ENCODE assay signal across 11 cellular contexts in the genomic region with DNA sequence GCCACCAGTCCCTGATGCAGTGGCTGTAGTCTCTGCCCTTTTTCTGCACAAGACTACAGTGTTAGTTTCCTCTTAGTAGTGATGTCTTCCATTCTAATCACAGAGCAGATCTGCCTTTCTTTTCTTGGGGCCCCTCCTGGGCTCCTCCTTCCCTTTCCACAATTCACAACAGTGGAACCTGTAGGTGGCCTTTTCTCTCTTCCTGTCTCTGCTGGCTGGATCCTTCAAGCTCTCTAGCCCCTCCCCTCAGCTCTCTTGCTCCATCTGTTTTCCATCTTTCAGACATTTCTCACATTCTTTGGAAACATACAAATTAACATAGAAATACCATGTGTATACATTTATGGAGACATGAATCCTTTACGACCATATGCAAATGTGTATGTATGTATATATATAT. TPM values are rescaled to one million over a fixed set of nuclear protein-coding genes. Genes with fewer than 3 reads are reported as not detected.
A peak's percentile ranks its signal among the peaks of the same experiment; 100 is the strongest.
DNase-seq lines count a peak whose midpoint lies in the region; ATAC-seq and TF ChIP-seq lines count a peak whose summit lies in the region.
"Had no signal": no experiment of that assay in that cellular context is flagged by ENCODE, and none has a peak within 500 bp of the region (broad histone marks: within the 10 kb centered on the region; RNA-seq: fewer than 3 reads in every experiment).

No MANE protein-coding gene starts in this region.

- no peaks in the 10 kb centered on the region for H3K27me3 Mint-ChIP-seq in T-helper 1 cell treated with Interleukin-12 subunit alpha and Interleukin-12 subunit beta and Interleukin-4 antibody, amounts not matched to agents 30 μg/mL and 1 μg/mL, for 36 hours (ENCODE audit: low read depth)
- no peaks in the 10 kb centered on the region for H3K27me3 Mint-ChIP-seq in T-helper 17 cell
- H3K27me3 Mint-ChIP-seq: activated naive CD8-positive, alpha-beta T cell had no signal

- no peak for ATAC-seq in T-helper 17 cell
- no peak for ATAC-seq in GM21528 (IDR thresholded peaks at IDR 0.05; ENCODE audit: low FRiP score, unreplicated experiment)

- no peaks in the 10 kb centered on the region for H3K9me3 Mint-ChIP-seq in T-helper 1 cell treated with Interleukin-12 subunit alpha and Interleukin-12 subunit beta and Interleukin-4 antibody, amounts not matched to agents 30 μg/mL and 1 μg/mL, for 36 hours

- H3K9me3 ChIP-seq in tibial artery (no peaks in the 10 kb centered on the region), T-helper 17 cell (ENCODE audit: control insufficient read depth, low read length, poor library complexity, severe bottlenecking) (no peaks in the 10 kb centered on the region)

- DNase-seq in T-helper 1 cell (no peak), cerebellar cortex (ENCODE audit: low spot score) (peak; percentile 65), iris pigment epithelial cell (ENCODE audit: low read depth) (peak; percentile 20), tibial artery (no peak), superior temporal gyrus (ENCODE audit: extremely low spot score) (no peak), T-helper 17 cell (no peak)
- DNase-seq: stimulated activated CD8-positive, alpha-beta memory T cell treated with anti-CD3 and anti-CD28 coated beads, Interleukin-4, amount 100 ng/mL, for 48 hours had no signal

- H3K27ac Mint-ChIP-seq in T-helper 1 cell treated with Interleukin-12 subunit alpha and Interleukin-12 subunit beta and Interleukin-4 antibody, amounts not matched to agents 30 μg/mL and 1 μg/mL, for 36 hours, result peak overlapping the region; percentile 55
- H3K27ac Mint-ChIP-seq in T-helper 17 cell, result no peak overlapping the region
- H3K27ac Mint-ChIP-seq: activated naive CD8-positive, alpha-beta T cell had no signal

- H3K27ac ChIP-seq in tibial artery, result no peak overlapping the region

- no peaks in the 10 kb centered on the region for H3K36me3 Mint-ChIP-seq in T-helper 1 cell treated with Interleukin-12 subunit alpha and Interleukin-12 subunit beta and Interleukin-4 antibody, amounts not matched to agents 30 μg/mL and 1 μg/mL, for 36 hours (ENCODE audit: low read depth)
- H3K36me3 Mint-ChIP-seq in T-helper 17 cell (ENCODE audit: low read depth), result peaks cover 5% of the 10 kb centered on the region

- H3K4me1 ChIP-seq in tibial artery, result no peaks in the 10 kb centered on the region

- no peaks in the 10 kb centered on the region for H3K27me3 ChIP-seq in tibial artery

- no peak for TF ChIP-seq CTCF in tibial artery (IDR thresholded peaks at IDR 0.05)

- no peaks in the 10 kb centered on the region for H3K36me3 ChIP-seq in tibial artery

- intact Hi-C loops in tibial artery (cut with DNase I; ENCODE audit: low total_unique reads), result no loop called here

- no peak overlapping the region for H3K4me3 Mint-ChIP-seq in T-helper 1 cell treated with Interleukin-12 subunit alpha and Interleukin-12 subunit beta and Interleukin-4 antibody, amounts not matched to agents 30 μg/mL and 1 μg/mL, for 36 hours
- no peak overlapping the region for H3K4me3 Mint-ChIP-seq in T-helper 17 cell
- H3K4me3 Mint-ChIP-seq: activated naive CD8-positive, alpha-beta T cell had no signal

- H3K4me3 ChIP-seq in tibial artery, result peak overlapping the region; percentile 18 to 33

- H3K4me1 Mint-ChIP-seq in T-helper 1 cell treated with Interleukin-12 subunit alpha and Interleukin-12 subunit beta and Interleukin-4 antibody, amounts not matched to agents 30 μg/mL and 1 μg/mL, for 36 hours (ENCODE audit: low read depth), result peaks cover 5% of the 10 kb centered on the region
- peaks cover 9% of the 10 kb centered on the region for H3K4me1 Mint-ChIP-seq in T-helper 17 cell

RNA-seq across cellular contexts. Expression of a gene that starts 0.3 kb away (rescaled TPM):
- total RNA-seq in T-helper 17 cell, result under 1 TPM; 0.42 to 0.67 TPM
- total RNA-seq: glomerular endothelial cell had no signal

RNA-seq across cellular contexts. Expression of a gene that starts 16.1 kb away (rescaled TPM):
- 1 to 10 TPM; 9.8 to 9.9 TPM for total RNA-seq in T-helper 17 cell

Comparison
In these comparisons a context has a peak if more than half of its experiments do, and no peak if none do; other contexts are left out.
1. DNase-seq: peak in cerebellar cortex (single experiment) and iris pigment epithelial cell (single experiment); none in T-helper 1 cell (0 of 5), tibial artery (0 of 2), superior temporal gyrus (single experiment) and T-helper 17 cell (0 of 3).